In the genomic region with DNA sequence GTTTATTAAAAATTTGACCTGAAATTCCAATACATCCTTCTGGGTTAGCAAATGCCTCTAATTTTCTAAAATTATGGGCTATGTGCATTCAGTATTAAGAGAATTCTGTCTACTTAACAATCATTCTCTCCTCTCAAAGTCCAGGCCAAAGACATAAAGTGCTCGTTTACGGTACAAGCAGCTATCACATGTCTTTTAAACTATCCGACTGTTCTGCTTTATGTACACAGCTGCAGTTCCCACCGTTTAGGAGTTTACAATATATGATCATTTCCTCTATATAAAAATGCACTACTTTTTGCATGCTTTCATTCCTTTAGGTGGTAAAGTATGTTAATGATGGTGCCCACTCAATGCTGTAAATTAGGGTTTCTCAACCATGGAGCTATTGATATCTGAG, we compare ENCODE assay signal across 15 cellular contexts. TPM values are rescaled to one million over a fixed set of nuclear protein-coding genes. Genes with fewer than 3 reads are reported as not detected.
DNase-seq lines count a peak whose midpoint lies in the region; ATAC-seq, FAIRE-seq and TF ChIP-seq lines count a peak whose summit lies in the region.
"Had no signal": no experiment of that assay in that cellular context is flagged by ENCODE, and none has a peak within 500 bp of the region (broad histone marks: within the 10 kb centered on the region; RNA-seq: fewer than 3 reads in every experiment).

No MANE protein-coding gene starts in this region.

- TF ChIP-seq CTCF in Loucy (conservative IDR thresholded peaks at IDR 0.05; ENCODE audit: low read length) (no peak), pancreas (IDR thresholded peaks at IDR 0.05) (no peak), kidney (IDR thresholded peaks at IDR 0.05; ENCODE audit: borderline replicate concordance, extremely low read depth, insufficient read depth) (no peak), GM10248 (IDR thresholded peaks at IDR 0.05; ENCODE audit: control extremely low read depth, extremely low read depth, low read depth, missing control alignments) (no peak)

- 36 to 38% methylated on average over 4 of the region's 4 CpGs for WGBS in pancreas, 2 donors

- DNase-seq in NCI-H510A treated with DMSO at 0.1 percent for 48 hours (lab: John Stamatoyannopoulos, UW): peak; percentile 21
- DNase-seq in NCI-H510A (lab: John Stamatoyannopoulos, UW): no peak
- DNase-seq in DMS53 treated with DMSO at 0.1 percent for 48 hours (lab: John Stamatoyannopoulos, UW; ENCODE audit: unreplicated experiment): peak; percentile 45
- DNase-seq in pancreas: no peak
- no peak for DNase-seq in kidney
- DNase-seq in GM10248 (ENCODE audit: extremely low spot score): no peak
- DNase-seq: ACHN; CD4-positive, CD25-positive, alpha-beta regulatory T cell; DMS79; GOT3; H9 had no signal

- intact Hi-C loops in pancreas (cut with DNase I) (no loop called here), kidney (cut with DNase I) (no loop called here)

- H3K79me2 ChIP-seq in Loucy (ENCODE audit: insufficient read depth, low read length): peaks cover 99% of the 10 kb centered on the region

- H3K9ac ChIP-seq in Loucy (ENCODE audit: low read depth, low read length, poor library complexity, severe bottlenecking) (no peak overlapping the region), kidney (ENCODE audit: low read length in 2 of 2) (no peak overlapping the region)
- H3K9ac ChIP-seq: BLaER1 treated with 17β-estradiol and CSF1 and Interleukin-3, amounts not matched to agents 10 nM and 100 nM had no signal

- H3K27me3 ChIP-seq in Loucy (ENCODE audit: insufficient read depth, low read length, poor library complexity, severe bottlenecking) (no peaks in the 10 kb centered on the region), pancreas (no peaks in the 10 kb centered on the region)
- H3K27me3 ChIP-seq: BLaER1 treated with 17β-estradiol and CSF1 and Interleukin-3, amounts not matched to agents 10 nM and 100 nM had no signal

- H3K4me3 ChIP-seq in Loucy (ENCODE audit: low read length, poor library complexity, severe bottlenecking): no peak overlapping the region
- no peak overlapping the region for H3K4me3 ChIP-seq in pancreas
- no peak overlapping the region for H3K4me3 ChIP-seq in kidney (ENCODE audit: low read length in 2 of 2)
- H3K4me3 ChIP-seq: BLaER1 treated with 17β-estradiol and CSF1 and Interleukin-3, amounts not matched to agents 10 nM and 100 nM had no signal

- peaks cover 3% of the 10 kb centered on the region; the same call in 1 of the 2 replicates for H3F3A ChIP-seq in Loucy (ENCODE audit: low read depth)

- peak in 3 of 4 donors; percentile 44 to 61 (median 55) for ATAC-seq in pancreas
- no peak for ATAC-seq in HG02642 (IDR thresholded peaks at IDR 0.05; ENCODE audit: poor library complexity, unreplicated experiment)

- no peak overlapping the region for H2AFZ ChIP-seq in Loucy (ENCODE audit: low read length)

- no peak overlapping the region for H3K27ac ChIP-seq in pancreas
- H3K27ac ChIP-seq in kidney (ENCODE audit: low read depth in 2 of 2, low read length in 2 of 2): no peak overlapping the region
- H3K27ac ChIP-seq: BLaER1 treated with 17β-estradiol and CSF1 and Interleukin-3, amounts not matched to agents 10 nM and 100 nM had no signal

- CTCF ChIA-PET in GM10248 (lab: Yijun Ruan, JAX): interaction anchor here (1.1 to 3.8 kb wide), 7 partner anchors 9 to 31 kb away, joined by 3 to 11 read pairs (median 7); no protein-coding TSS in a partner anchor

- H3K4me2 ChIP-seq in Loucy (ENCODE audit: low read depth, low read length, poor library complexity, severe bottlenecking): peak overlapping the region; percentile 1
- H3K4me2 ChIP-seq: BLaER1 treated with 17β-estradiol and CSF1 and Interleukin-3, amounts not matched to agents 10 nM and 100 nM had no signal

- H4K20me1 ChIP-seq in Loucy (ENCODE audit: insufficient read depth, low read length, poor library complexity, severe bottlenecking): peaks cover 100% of the 10 kb centered on the region

- H3K9me2 ChIP-seq in Loucy (replicated peaks; ENCODE audit: low read depth, low read length): no peaks in the 10 kb centered on the region

- H3K9me3 ChIP-seq in Loucy (ENCODE audit: insufficient read depth, low read depth, low read length) (no peaks in the 10 kb centered on the region), pancreas (no peaks in the 10 kb centered on the region), kidney (ENCODE audit: control insufficient read depth in 1 of 2, low read length in 2 of 2) (no peaks in the 10 kb centered on the region)
- H3K9me3 ChIP-seq: BLaER1 treated with 17β-estradiol and CSF1 and Interleukin-3, amounts not matched to agents 10 nM and 100 nM had no signal

- FAIRE-seq in pancreas (lab: Jason Lieb, UNC): no peak
- FAIRE-seq in kidney (lab: Jason Lieb, UNC): no peak
- FAIRE-seq: GM12891 had no signal

- peaks cover 93% of the 10 kb centered on the region for H3K36me3 ChIP-seq in Loucy (ENCODE audit: insufficient read depth, low read length)
- H3K36me3 ChIP-seq in pancreas: no peaks in the 10 kb centered on the region
- no peaks in the 10 kb centered on the region for H3K36me3 ChIP-seq in kidney (ENCODE audit: control insufficient read depth in 1 of 2, insufficient read depth in 2 of 2, low read length in 2 of 2)

- peaks cover 54% of the 10 kb centered on the region for H3K4me1 ChIP-seq in Loucy (ENCODE audit: insufficient read depth, low read length, poor library complexity, severe bottlenecking)
- H3K4me1 ChIP-seq in pancreas: peaks cover 8 to 21% (median 13%) of the 10 kb centered on the region in 3 donors
- peaks cover 0 to 3% of the 10 kb centered on the region in 2 donors for H3K4me1 ChIP-seq in kidney (ENCODE audit: control insufficient read depth in 1 of 2, insufficient read depth in 1 of 2, low read depth in 1 of 2, low read length in 2 of 2)

- POLR2A ChIA-PET in GM10248 (lab: Yijun Ruan, JAX): no interaction called here

RNA-seq across cellular contexts. Expression of a gene that starts 34.0 kb away (rescaled TPM):
- total RNA-seq in pancreas: 10 to 100 TPM; 15.3 to 33.4 (median 20.3) TPM
- 1 to 10 TPM; 2.4 to 2.7 TPM for polyA plus RNA-seq in pancreas
- 20.8 TPM for total RNA-seq in kidney
- polyA plus RNA-seq in kidney (ENCODE audit: insufficient read depth, low read depth, low replicate concordance): 3.6 TPM

Comparison
In these comparisons a context has a peak if more than half of its experiments do, and no peak if none do; other contexts are left out.
1. DNase-seq: peak in NCI-H510A treated with DMSO at 0.1 percent for 48 hours (single experiment) and DMS53 treated with DMSO at 0.1 percent for 48 hours (single experiment); none in NCI-H510A (single experiment), pancreas (0 of 6), kidney (single experiment) and GM10248 (single experiment).